In the genomic region with DNA sequence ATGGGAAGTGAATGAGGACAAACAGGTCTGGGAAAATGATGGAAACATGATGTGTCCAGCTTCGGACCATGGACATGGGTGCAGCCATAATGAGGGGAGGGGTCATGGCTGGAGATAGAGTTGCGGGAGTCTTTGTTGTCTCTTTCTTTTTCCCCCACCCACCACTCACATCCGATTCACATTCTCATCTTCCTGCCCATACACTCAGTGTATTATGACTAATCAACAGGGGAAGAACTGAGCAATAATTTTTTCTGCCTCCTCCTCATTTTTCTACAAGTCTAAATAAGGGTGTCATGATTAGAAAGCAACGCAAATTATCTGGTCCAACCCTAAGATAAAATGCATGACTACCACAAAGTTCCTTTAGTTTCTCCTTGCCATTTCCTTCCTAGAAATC, we compare ENCODE assay signal across 13 cellular contexts. TPM values are rescaled to one million over a fixed set of nuclear protein-coding genes. Genes with fewer than 3 reads are reported as not detected.
DNase-seq lines count a peak whose midpoint lies in the region; ATAC-seq and TF ChIP-seq lines count a peak whose summit lies in the region.
"Had no signal": no experiment of that assay in that cellular context is flagged by ENCODE, and none has a peak within 500 bp of the region (broad histone marks: within the 10 kb centered on the region; RNA-seq: fewer than 3 reads in every experiment).

No MANE protein-coding gene starts in this region.

- no peaks in the 10 kb centered on the region for H3K36me3 ChIP-seq in hepatocyte (replicated peaks; ENCODE audit: insufficient read depth, low read depth)
- H3K36me3 ChIP-seq: thyroid gland had no signal

- no peaks in the 10 kb centered on the region for H3K27me3 ChIP-seq in hepatocyte
- H3K27me3 ChIP-seq: thyroid gland had no signal

- H3K27ac ChIP-seq in hepatocyte = peak overlapping the region; percentile 76
- H3K27ac ChIP-seq: thyroid gland had no signal

- H3K9me3 ChIP-seq in hepatocyte (ENCODE audit: low read depth) = no peaks in the 10 kb centered on the region
- H3K9me3 ChIP-seq: thyroid gland had no signal

- no peaks in the 10 kb centered on the region for H3K79me2 ChIP-seq in hepatocyte

- WGBS in hepatocyte (ENCODE audit: low lambda C conversion rate, missing lambda C conversion rate) = 91% methylated on average over 4 of the region's 4 CpGs

- no peaks in the 10 kb centered on the region for H3K9me2 ChIP-seq in hepatocyte (replicated peaks; ENCODE audit: insufficient read depth)

- no peak for TF ChIP-seq CTCF in hepatocyte (IDR thresholded peaks at IDR 0.05; ENCODE audit: poor library complexity)

- H2AFZ ChIP-seq in hepatocyte = no peak overlapping the region

- no peak overlapping the region for H3K4me2 ChIP-seq in hepatocyte

- H4K20me1 ChIP-seq in hepatocyte (ENCODE audit: insufficient read depth, poor library complexity, severe bottlenecking) = no peaks in the 10 kb centered on the region

- intact Hi-C loops in Right ventricle myocardium inferior (cut with DNase I) = no loop called here

- H3K4me1 ChIP-seq in hepatocyte (ENCODE audit: insufficient read depth) = peaks cover 5% of the 10 kb centered on the region
- H3K4me1 ChIP-seq: thyroid gland had no signal

- ATAC-seq in GM19351 (IDR thresholded peaks at IDR 0.05; ENCODE audit: unreplicated experiment) = peak; percentile 42
- no peak for ATAC-seq in Right ventricle myocardium inferior
- no peak for ATAC-seq in GM21381 (IDR thresholded peaks at IDR 0.05; ENCODE audit: unreplicated experiment)
- ATAC-seq: HepG2 had no signal

- peak; percentile 19 for DNase-seq in COLO829 (ENCODE audit: low spot score)
- DNase-seq in amniotic epithelial cell (ENCODE audit: low read depth) = peak; percentile 88
- DNase-seq in hepatocyte (ENCODE audit: low spot score) = no peak
- DNase-seq in Right ventricle myocardium inferior (ENCODE audit: missing footprints) = no peak
- DNase-seq in stimulated activated CD4-positive, alpha-beta T cell treated with anti-CD3 and anti-CD28 coated beads, Interleukin-12 subunit alpha, Interleukin-12 subunit beta, amount 100 ng/mL, for 4 hours = no peak
- DNase-seq: NCI-H1092, NCI-H2227 treated with DMSO at 0.1 percent for 48 hours, thyroid gland had no signal

- no peak overlapping the region for H3K4me3 ChIP-seq in hepatocyte
- H3K4me3 ChIP-seq: thyroid gland had no signal

RNA-seq across cellular contexts. Expression of a gene that starts 5.7 kb away (rescaled TPM):
- total RNA-seq in hepatocyte (1.6 and 1.9 TPM in 2 replicates), Right ventricle myocardium inferior (not detected)
- 0.86 and 1.2 TPM in 2 replicates for polyA plus RNA-seq in hepatocyte
- total RNA-seq: activated naive CD4-positive, alpha-beta T cell treated with anti-CD3 and anti-CD28 coated beads, Interleukin-2, amount 50 U/mL, for 72 hours; chondrocyte had no signal

RNA-seq across cellular contexts. Expression of a gene that starts 25.9 kb away (rescaled TPM):
- 0.93 TPM in 1 of 2 replicates, not detected in the other for total RNA-seq in hepatocyte
- polyA plus RNA-seq in hepatocyte = not detected in 2 replicates
- total RNA-seq in Right ventricle myocardium inferior = not detected
- total RNA-seq: activated naive CD4-positive, alpha-beta T cell treated with anti-CD3 and anti-CD28 coated beads, Interleukin-2, amount 50 U/mL, for 72 hours; chondrocyte; HepG2; thyroid gland had no signal
- polyA plus RNA-seq: HepG2 had no signal

Comparison
In these comparisons a context has a peak if more than half of its experiments do, and no peak if none do; other contexts are left out.
1. DNase-seq: peak in COLO829 (single experiment) and amniotic epithelial cell (single experiment); none in hepatocyte (single experiment), Right ventricle myocardium inferior (single experiment) and stimulated activated CD4-positive, alpha-beta T cell treated with anti-CD3 and anti-CD28 coated beads, Interleukin-12 subunit alpha, Interleukin-12 subunit beta, amount 100 ng/mL, for 4 hours (single experiment).